8 cellular contexts compared by ENCODE assay signal in genomic region chr11:35214181-35214770, GRCh38.
DNase-seq lines count a peak whose midpoint lies in the region; ATAC-seq and TF ChIP-seq lines count a peak whose summit lies in the region.
"Had no signal": no experiment of that assay in that cellular context is flagged by ENCODE, and none has a peak within 500 bp of the region (broad histone marks: within the 10 kb centered on the region; RNA-seq: fewer than 3 reads in every experiment).

No MANE protein-coding gene starts in this region.

- no peak for TF ChIP-seq CTCF in RWPE2 (IDR thresholded peaks at IDR 0.05; ENCODE audit: poor library complexity, severe bottlenecking)
- TF ChIP-seq CTCF in left ventricle myocardium inferior (IDR thresholded peaks at IDR 0.05; ENCODE audit: borderline replicate concordance), result no peak

- H3K4me1 ChIP-seq in GM23248 (ENCODE audit: insufficient read depth), result peaks cover 68% of the 10 kb centered on the region
- H3K4me1 ChIP-seq in RWPE2 (ENCODE audit: insufficient read depth, poor library complexity, severe bottlenecking), result peaks cover 16% of the 10 kb centered on the region
- H3K4me1 ChIP-seq in effector memory CD4-positive, alpha-beta T cell (ENCODE audit: control insufficient read depth, insufficient read depth, low read length, poor library complexity, severe bottlenecking), result peaks cover 37% of the 10 kb centered on the region
- H3K4me1 ChIP-seq in skeletal muscle satellite cell (ENCODE audit: control insufficient read depth, insufficient read depth, low read length), result peaks cover 48% of the 10 kb centered on the region
- H3K4me1 ChIP-seq in left ventricle myocardium inferior, result no peaks in the 10 kb centered on the region

- no peaks in the 10 kb centered on the region for H3K9me2 ChIP-seq in GM23248 (ENCODE audit: insufficient read depth)

- no peaks in the 10 kb centered on the region for H4K20me1 ChIP-seq in GM23248 (ENCODE audit: insufficient read depth)

- H2AFZ ChIP-seq in GM23248, result no peak overlapping the region

- H3K4me3 ChIP-seq in GM23248, result no peak overlapping the region
- no peak overlapping the region for H3K4me3 ChIP-seq in RWPE2 (ENCODE audit: severe bottlenecking)
- no peak overlapping the region for H3K4me3 ChIP-seq in effector memory CD4-positive, alpha-beta T cell (ENCODE audit: insufficient read depth, low read depth, low read length, poor library complexity, severe bottlenecking)
- H3K4me3 ChIP-seq in skeletal muscle satellite cell (ENCODE audit: low read length), result no peak overlapping the region
- no peak overlapping the region for H3K4me3 ChIP-seq in left ventricle myocardium inferior
- H3K4me3 ChIP-seq: cardiac muscle cell had no signal

- ATAC-seq in RWPE2 (ENCODE audit: low read depth) (no peak), GM18502 (IDR thresholded peaks at IDR 0.05; ENCODE audit: poor library complexity, unreplicated experiment) (no peak)

- intact Hi-C loops in left ventricle myocardium inferior (cut with micrococcal nuclease), result no loop called here

- in situ Hi-C loops in GM23248 (cut with MboI), result no loop called here

- H3K27me3 ChIP-seq in GM23248 (replicated peaks; ENCODE audit: insufficient read depth) (no peaks in the 10 kb centered on the region), RWPE2 (ENCODE audit: insufficient read depth, poor library complexity, severe bottlenecking) (no peaks in the 10 kb centered on the region), skeletal muscle satellite cell (ENCODE audit: control insufficient read depth, insufficient read depth, low read length) (no peaks in the 10 kb centered on the region), left ventricle myocardium inferior (ENCODE audit: low read depth) (no peaks in the 10 kb centered on the region)
- H3K27me3 ChIP-seq in effector memory CD4-positive, alpha-beta T cell (replicated peaks; ENCODE audit: control insufficient read depth, insufficient read depth, low read length, poor library complexity, severe bottlenecking), result no peaks in the 10 kb centered on the region
- H3K27me3 ChIP-seq: cardiac muscle cell had no signal

- DNase-seq in GM23248, result peak; percentile 57
- DNase-seq in RWPE2 (ENCODE audit: low spot score), result no peak
- no peak for DNase-seq in effector memory CD4-positive, alpha-beta T cell
- no peak for DNase-seq in SK-N-DZ (ENCODE audit: low spot score)
- DNase-seq in left ventricle myocardium inferior, result no peak

- H3F3A ChIP-seq in GM23248 (ENCODE audit: insufficient read depth), result peaks cover 94% of the 10 kb centered on the region

- H3K36me3 ChIP-seq in GM23248 (ENCODE audit: low read depth), result peaks cover 59% of the 10 kb centered on the region
- peaks cover 100% of the 10 kb centered on the region for H3K36me3 ChIP-seq in RWPE2 (ENCODE audit: low read depth)
- peaks cover 70% of the 10 kb centered on the region for H3K36me3 ChIP-seq in effector memory CD4-positive, alpha-beta T cell (ENCODE audit: control insufficient read depth, insufficient read depth, low read length)
- peaks cover 64% of the 10 kb centered on the region for H3K36me3 ChIP-seq in skeletal muscle satellite cell (ENCODE audit: insufficient read depth, low read length)
- peaks cover 4% of the 10 kb centered on the region for H3K36me3 ChIP-seq in left ventricle myocardium inferior
- H3K36me3 ChIP-seq: cardiac muscle cell had no signal

- H3K9ac ChIP-seq in GM23248 (peak overlapping the region; percentile 69), skeletal muscle satellite cell (ENCODE audit: low read depth, low read length) (peak overlapping the region; percentile 51)

- H3K4me2 ChIP-seq in GM23248 (ENCODE audit: unreplicated experiment) (peak overlapping the region; percentile 38), skeletal muscle satellite cell (ENCODE audit: low read length) (peak overlapping the region; percentile 35)

- H3K27ac ChIP-seq in GM23248, result peak overlapping the region; percentile 97
- H3K27ac ChIP-seq in RWPE2 (ENCODE audit: poor library complexity, severe bottlenecking), result peak overlapping the region; percentile 46
- peak overlapping the region; percentile 31 for H3K27ac ChIP-seq in effector memory CD4-positive, alpha-beta T cell (ENCODE audit: insufficient read depth, low read length, poor library complexity, severe bottlenecking)
- no peak overlapping the region for H3K27ac ChIP-seq in left ventricle myocardium inferior (replicated peaks)
- H3K27ac ChIP-seq: cardiac muscle cell had no signal

- H3K9me3 ChIP-seq in GM23248 (ENCODE audit: low read depth) (no peaks in the 10 kb centered on the region), RWPE2 (ENCODE audit: severe bottlenecking) (no peaks in the 10 kb centered on the region), skeletal muscle satellite cell (replicated peaks; ENCODE audit: low read length) (peaks cover 3% of the 10 kb centered on the region), left ventricle myocardium inferior (replicated peaks) (peaks cover 13% of the 10 kb centered on the region)
- no peaks in the 10 kb centered on the region for H3K9me3 ChIP-seq in effector memory CD4-positive, alpha-beta T cell (ENCODE audit: control insufficient read depth, low read length)

- 34 to 42% methylated on average over 2 of the region's 2 CpGs for WGBS in GM23248 (ENCODE audit: low coverage in 1 of 2, low lambda C conversion rate in 2 of 2, missing lambda C conversion rate in 2 of 2), 2 experiments

- H3K79me2 ChIP-seq in GM23248 (ENCODE audit: insufficient read depth), result peaks cover 48% of the 10 kb centered on the region
